ENCODE assay signal across 10 cellular contexts in genomic region chr6:107539409-107539808, GRCh38.
DNase-seq lines count a peak whose midpoint lies in the region; ATAC-seq and TF ChIP-seq lines count a peak whose summit lies in the region.
"Had no signal": no experiment of that assay in that cellular context is flagged by ENCODE, and none has a peak within 500 bp of the region (broad histone marks: within the 10 kb centered on the region; RNA-seq: fewer than 3 reads in every experiment).

No MANE protein-coding gene starts in this region.

- peak; percentile 10 for DNase-seq in ELR (ENCODE audit: low read depth)
- peak; percentile 76 for DNase-seq in NCI-H748 treated with DMSO at 0.1 percent for 48 hours (lab: John Stamatoyannopoulos, UW)
- peak; percentile 25 for DNase-seq in epithelial cell of esophagus (ENCODE audit: low read depth)
- peak; percentile 10 for DNase-seq in non-pigmented ciliary epithelial cell (ENCODE audit: low read depth)
- DNase-seq in NCI-H82 (lab: John Stamatoyannopoulos, UW) = no peak
- DNase-seq in activated gamma-delta T cell treated with Interleukin-2 at 50 U/mL for 16 hours = no peak
- no peak for DNase-seq in coronary artery (ENCODE audit: low spot score)
- DNase-seq: KG1 had no signal

- no peak for ATAC-seq in HG03460 (IDR thresholded peaks at IDR 0.05; ENCODE audit: unreplicated experiment)

- H3K27ac ChIP-seq in coronary artery = no peak overlapping the region
- H3K27ac ChIP-seq: thoracic aorta had no signal

- no peak for TF ChIP-seq CTCF in epithelial cell of esophagus (IDR thresholded peaks at IDR 0.05; ENCODE audit: insufficient read depth, low read depth, low read length, missing control alignments)
- TF ChIP-seq CTCF in coronary artery (IDR thresholded peaks at IDR 0.05) = no peak

- H3K4me3 ChIP-seq in epithelial cell of esophagus (ENCODE audit: low read length) = no peak overlapping the region
- H3K4me3 ChIP-seq in coronary artery = no peak overlapping the region
- H3K4me3 ChIP-seq: thoracic aorta had no signal

Comparison
In these comparisons a context has a peak if more than half of its experiments do, and no peak if none do; other contexts are left out.
1. DNase-seq: peak in ELR (single experiment), NCI-H748 treated with DMSO at 0.1 percent for 48 hours (single experiment), epithelial cell of esophagus (single experiment) and non-pigmented ciliary epithelial cell (single experiment); none in NCI-H82 (single experiment), activated gamma-delta T cell treated with Interleukin-2 at 50 U/mL for 16 hours (single experiment) and coronary artery (single experiment).